Comparison of ENCODE assay signal across 1 cellular context in the genomic region with DNA sequence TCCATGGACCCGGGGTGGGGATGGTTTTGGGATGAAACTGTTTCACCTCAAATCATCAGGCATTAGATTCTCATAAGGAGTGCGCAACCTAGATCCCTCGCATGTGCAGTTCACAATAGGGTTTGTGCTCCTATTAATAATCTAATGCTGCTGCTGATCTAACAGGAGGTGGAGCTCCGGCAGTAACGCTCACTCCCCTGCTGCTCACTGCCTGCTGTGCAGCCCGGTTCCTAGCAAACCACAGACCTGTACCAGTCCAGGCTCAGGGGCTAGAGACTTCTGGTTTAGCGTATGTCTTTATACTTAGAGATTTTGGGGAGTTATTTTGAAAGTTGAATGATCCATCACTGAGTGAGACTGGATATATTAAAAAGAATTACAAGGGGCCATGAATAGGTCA.
TF ChIP-seq lines count a peak whose summit lies in the region.

No MANE protein-coding gene starts in this region.

TF ChIP-seq in GM23338, 12 proteins besides CTCF, POLR2A, EP300 and RAD21 (continued from another document):
- TF ChIP-seq, protein P1, sequence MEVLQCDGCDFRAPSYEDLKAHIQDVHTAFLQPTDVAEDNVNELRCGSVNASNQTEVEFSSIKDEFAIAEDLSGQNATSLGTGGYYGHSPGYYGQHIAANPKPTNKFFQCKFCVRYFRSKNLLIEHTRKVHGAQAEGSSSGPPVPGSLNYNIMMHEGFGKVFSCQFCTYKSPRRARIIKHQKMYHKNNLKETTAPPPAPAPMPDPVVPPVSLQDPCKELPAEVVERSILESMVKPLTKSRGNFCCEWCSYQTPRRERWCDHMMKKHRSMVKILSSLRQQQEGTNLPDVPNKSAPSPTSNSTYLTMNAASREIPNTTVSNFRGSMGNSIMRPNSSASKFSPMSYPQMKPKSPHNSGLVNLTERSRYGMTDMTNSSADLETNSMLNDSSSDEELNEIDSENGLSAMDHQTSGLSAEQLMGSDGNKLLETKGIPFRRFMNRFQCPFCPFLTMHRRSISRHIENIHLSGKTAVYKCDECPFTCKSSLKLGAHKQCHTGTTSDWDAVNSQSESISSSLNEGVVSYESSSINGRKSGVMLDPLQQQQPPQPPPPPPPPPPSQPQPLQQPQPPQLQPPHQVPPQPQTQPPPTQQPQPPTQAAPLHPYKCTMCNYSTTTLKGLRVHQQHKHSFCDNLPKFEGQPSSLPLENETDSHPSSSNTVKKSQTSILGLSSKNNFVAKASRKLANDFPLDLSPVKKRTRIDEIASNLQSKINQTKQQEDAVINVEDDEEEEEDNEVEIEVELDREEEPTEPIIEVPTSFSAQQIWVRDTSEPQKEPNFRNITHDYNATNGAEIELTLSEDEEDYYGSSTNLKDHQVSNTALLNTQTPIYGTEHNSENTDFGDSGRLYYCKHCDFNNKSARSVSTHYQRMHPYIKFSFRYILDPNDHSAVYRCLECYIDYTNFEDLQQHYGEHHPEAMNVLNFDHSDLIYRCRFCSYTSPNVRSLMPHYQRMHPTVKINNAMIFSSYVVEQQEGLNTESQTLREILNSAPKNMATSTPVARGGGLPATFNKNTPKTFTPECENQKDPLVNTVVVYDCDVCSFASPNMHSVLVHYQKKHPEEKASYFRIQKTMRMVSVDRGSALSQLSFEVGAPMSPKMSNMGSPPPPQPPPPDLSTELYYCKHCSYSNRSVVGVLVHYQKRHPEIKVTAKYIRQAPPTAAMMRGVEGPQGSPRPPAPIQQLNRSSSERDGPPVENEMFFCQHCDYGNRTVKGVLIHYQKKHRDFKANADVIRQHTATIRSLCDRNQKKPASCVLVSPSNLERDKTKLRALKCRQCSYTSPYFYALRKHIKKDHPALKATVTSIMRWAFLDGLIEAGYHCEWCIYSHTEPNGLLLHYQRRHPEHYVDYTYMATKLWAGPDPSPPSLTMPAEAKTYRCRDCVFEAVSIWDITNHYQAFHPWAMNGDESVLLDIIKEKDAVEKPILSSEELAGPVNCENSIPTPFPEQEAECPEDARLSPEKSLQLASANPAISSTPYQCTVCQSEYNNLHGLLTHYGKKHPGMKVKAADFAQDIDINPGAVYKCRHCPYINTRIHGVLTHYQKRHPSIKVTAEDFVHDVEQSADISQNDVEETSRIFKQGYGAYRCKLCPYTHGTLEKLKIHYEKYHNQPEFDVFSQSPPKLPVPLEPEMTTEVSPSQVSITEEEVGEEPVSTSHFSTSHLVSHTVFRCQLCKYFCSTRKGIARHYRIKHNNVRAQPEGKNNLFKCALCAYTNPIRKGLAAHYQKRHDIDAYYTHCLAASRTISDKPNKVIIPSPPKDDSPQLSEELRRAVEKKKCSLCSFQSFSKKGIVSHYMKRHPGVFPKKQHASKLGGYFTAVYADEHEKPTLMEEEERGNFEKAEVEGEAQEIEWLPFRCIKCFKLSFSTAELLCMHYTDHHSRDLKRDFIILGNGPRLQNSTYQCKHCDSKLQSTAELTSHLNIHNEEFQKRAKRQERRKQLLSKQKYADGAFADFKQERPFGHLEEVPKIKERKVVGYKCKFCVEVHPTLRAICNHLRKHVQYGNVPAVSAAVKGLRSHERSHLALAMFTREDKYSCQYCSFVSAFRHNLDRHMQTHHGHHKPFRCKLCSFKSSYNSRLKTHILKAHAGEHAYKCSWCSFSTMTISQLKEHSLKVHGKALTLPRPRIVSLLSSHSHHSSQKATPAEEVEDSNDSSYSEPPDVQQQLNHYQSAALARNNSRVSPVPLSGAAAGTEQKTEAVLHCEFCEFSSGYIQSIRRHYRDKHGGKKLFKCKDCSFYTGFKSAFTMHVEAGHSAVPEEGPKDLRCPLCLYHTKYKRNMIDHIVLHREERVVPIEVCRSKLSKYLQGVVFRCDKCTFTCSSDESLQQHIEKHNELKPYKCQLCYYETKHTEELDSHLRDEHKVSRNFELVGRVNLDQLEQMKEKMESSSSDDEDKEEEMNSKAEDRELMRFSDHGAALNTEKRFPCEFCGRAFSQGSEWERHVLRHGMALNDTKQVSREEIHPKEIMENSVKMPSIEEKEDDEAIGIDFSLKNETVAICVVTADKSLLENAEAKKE (CRISPR knock-in tag; IDR thresholded peaks at IDR 0.05) = no peak
- TF ChIP-seq ZNF114 (CRISPR knock-in tag; IDR thresholded peaks at IDR 0.05) = no peak
- no peak for TF ChIP-seq EZH2phosphoT487 (IDR thresholded peaks at IDR 0.05; ENCODE audit: unreplicated experiment)
- no peak for TF ChIP-seq CREB1 (CRISPR knock-in tag; IDR thresholded peaks at IDR 0.05; ENCODE audit: low read depth)
- TF ChIP-seq, protein P2, sequence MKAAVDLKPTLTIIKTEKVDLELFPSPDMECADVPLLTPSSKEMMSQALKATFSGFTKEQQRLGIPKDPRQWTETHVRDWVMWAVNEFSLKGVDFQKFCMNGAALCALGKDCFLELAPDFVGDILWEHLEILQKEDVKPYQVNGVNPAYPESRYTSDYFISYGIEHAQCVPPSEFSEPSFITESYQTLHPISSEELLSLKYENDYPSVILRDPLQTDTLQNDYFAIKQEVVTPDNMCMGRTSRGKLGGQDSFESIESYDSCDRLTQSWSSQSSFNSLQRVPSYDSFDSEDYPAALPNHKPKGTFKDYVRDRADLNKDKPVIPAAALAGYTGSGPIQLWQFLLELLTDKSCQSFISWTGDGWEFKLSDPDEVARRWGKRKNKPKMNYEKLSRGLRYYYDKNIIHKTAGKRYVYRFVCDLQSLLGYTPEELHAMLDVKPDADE (IDR thresholded peaks at IDR 0.05) = no peak
